Comparison of ENCODE assay signal across 1 cellular context in the genomic region with DNA sequence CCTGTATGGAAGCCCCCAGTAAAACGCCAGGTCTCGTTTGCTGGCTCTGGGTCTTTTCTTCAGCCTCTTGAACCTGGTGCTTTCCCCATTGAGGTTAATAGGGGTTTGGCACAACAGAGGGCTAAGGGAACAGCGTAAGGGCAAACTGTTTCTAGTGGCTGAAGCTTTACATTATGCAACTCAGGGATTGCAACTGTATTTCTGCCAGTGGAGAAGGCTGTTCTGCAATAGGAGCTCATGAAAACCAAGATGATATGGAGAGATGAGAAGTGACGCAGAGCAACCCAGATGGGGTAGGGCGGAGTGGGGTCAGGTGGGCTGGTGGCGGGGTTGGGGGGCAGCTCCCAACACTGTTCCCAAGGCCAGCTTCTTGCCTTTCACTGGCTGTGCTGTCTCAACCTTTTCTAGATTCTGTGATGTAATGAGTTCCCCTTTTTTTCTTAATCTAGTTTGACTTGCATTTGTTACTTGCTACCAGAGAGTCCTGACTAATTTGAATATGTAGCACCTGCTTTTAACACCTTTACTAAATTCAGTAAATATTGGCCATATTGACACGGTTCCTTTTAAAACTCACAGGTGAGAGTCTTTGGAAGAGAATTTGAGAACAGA.
TF ChIP-seq lines count a peak whose summit lies in the region.

No MANE protein-coding gene starts in this region.

TF ChIP-seq in GM12878, 131 proteins besides CTCF, POLR2A, EP300 and RAD21:
- TF ChIP-seq SPI1 (IDR thresholded peaks at IDR 0.05; ENCODE audit: borderline replicate concordance, insufficient read depth, low read depth, low read length), result peak; percentile 33; the same call in 1 of the 2 replicates
- TF ChIP-seq, protein P1, sequence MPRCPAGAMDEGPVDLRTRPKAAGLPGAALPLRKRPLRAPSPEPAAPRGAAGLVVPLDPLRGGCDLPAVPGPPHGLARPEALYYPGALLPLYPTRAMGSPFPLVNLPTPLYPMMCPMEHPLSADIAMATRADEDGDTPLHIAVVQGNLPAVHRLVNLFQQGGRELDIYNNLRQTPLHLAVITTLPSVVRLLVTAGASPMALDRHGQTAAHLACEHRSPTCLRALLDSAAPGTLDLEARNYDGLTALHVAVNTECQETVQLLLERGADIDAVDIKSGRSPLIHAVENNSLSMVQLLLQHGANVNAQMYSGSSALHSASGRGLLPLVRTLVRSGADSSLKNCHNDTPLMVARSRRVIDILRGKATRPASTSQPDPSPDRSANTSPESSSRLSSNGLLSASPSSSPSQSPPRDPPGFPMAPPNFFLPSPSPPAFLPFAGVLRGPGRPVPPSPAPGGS (IDR thresholded peaks at IDR 0.05; ENCODE audit: borderline replicate concordance, insufficient read depth, low read depth, low read length, poor library complexity, severe bottlenecking), result no peak
